ENCODE assay signal across 20 cellular contexts in genomic region chr7:334618-335357, GRCh38. TPM values are rescaled to one million over a fixed set of nuclear protein-coding genes. Genes with fewer than 3 reads are reported as not detected.
DNase-seq lines count a peak whose midpoint lies in the region; ATAC-seq and TF ChIP-seq lines count a peak whose summit lies in the region.
"Had no signal": no experiment of that assay in that cellular context is flagged by ENCODE, and none has a peak within 500 bp of the region (broad histone marks: within the 10 kb centered on the region; RNA-seq: fewer than 3 reads in every experiment).

No MANE protein-coding gene starts in this region.

- CTCF ChIA-PET in WTC11 (lab: Charles Lee): no interaction called here

- DNase-seq in T-helper 1 cell: no peak
- peak; percentile 10 for DNase-seq in CD14-positive monocyte (ENCODE audit: low spot score)
- no peak for DNase-seq in WTC11 (ENCODE audit: low spot score)
- no peak for DNase-seq in naive thymus-derived CD8-positive, alpha-beta T cell
- DNase-seq in activated CD8-positive, alpha-beta memory T cell treated with anti-CD3 and anti-CD28 coated beads, Interleukin-2, amount 50 U/mL, for 4 hours: no peak
- DNase-seq in NCI-H2196 treated with DMSO at 0.1 percent for 48 hours (lab: John Stamatoyannopoulos, UW; ENCODE audit: unreplicated experiment): no peak
- DNase-seq: activated CD4-positive, alpha-beta T cell treated with anti-CD3 and anti-CD28 coated beads for 1 hour; COR-L47; cortex of kidney; DND-41; Kasumi-1; NCI-H1694 treated with DMSO at 0.1 percent for 48 hours; NCI-H2171 treated with DMSO at 0.1 percent for 48 hours; NCI-H69; RPMI8226 had no signal

- intact Hi-C loops in CD14-positive monocyte (cut with micrococcal nuclease): no loop called here

- TF ChIP-seq CTCF in CD14-positive monocyte (IDR thresholded peaks at IDR 0.05) (no peak), WTC11 (IDR thresholded peaks at IDR 0.05) (no peak)

- H3K36me3 Mint-ChIP-seq in T-helper 1 cell treated with Interleukin-12 subunit alpha and Interleukin-12 subunit beta and Interleukin-4 antibody, amounts not matched to agents 30 μg/mL and 1 μg/mL, for 36 hours (ENCODE audit: low read depth): peaks cover 6% of the 10 kb centered on the region
- H3K36me3 Mint-ChIP-seq in CD14-positive monocyte (no peaks in the 10 kb centered on the region), WTC11 (peaks cover 11% of the 10 kb centered on the region)
- no peaks in the 10 kb centered on the region for H3K36me3 Mint-ChIP-seq in naive thymus-derived CD8-positive, alpha-beta T cell
- H3K36me3 Mint-ChIP-seq: memory B cell had no signal

- POLR2A ChIA-PET in WTC11 (lab: Charles Lee): no interaction called here
- POLR2A ChIA-PET in naive thymus-derived CD8-positive, alpha-beta T cell (lab: Charles Lee): no interaction called here

- H3K27me3 Mint-ChIP-seq in T-helper 1 cell treated with Interleukin-12 subunit alpha and Interleukin-12 subunit beta and Interleukin-4 antibody, amounts not matched to agents 30 μg/mL and 1 μg/mL, for 36 hours (ENCODE audit: low read depth): peaks cover 7% of the 10 kb centered on the region
- peaks cover 20 to 31% (median 23%) of the 10 kb centered on the region in 3 donors for H3K27me3 Mint-ChIP-seq in CD14-positive monocyte (ENCODE audit: low read depth in 3 of 3)
- H3K27me3 Mint-ChIP-seq in WTC11 (ENCODE audit: low read depth): peaks cover 7% of the 10 kb centered on the region
- H3K27me3 Mint-ChIP-seq in naive thymus-derived CD8-positive, alpha-beta T cell: peaks cover 0 to 3% (median 0%) of the 10 kb centered on the region in 5 donors

- peaks cover 3% of the 10 kb centered on the region for H3K4me1 Mint-ChIP-seq in T-helper 1 cell treated with Interleukin-12 subunit alpha and Interleukin-12 subunit beta and Interleukin-4 antibody, amounts not matched to agents 30 μg/mL and 1 μg/mL, for 36 hours (ENCODE audit: low read depth)
- no peaks in the 10 kb centered on the region for H3K4me1 Mint-ChIP-seq in CD14-positive monocyte
- 0 out of 2 replicates have a peak, but pooled peaks cover 3% of the 10 kb centered on the region for H3K4me1 Mint-ChIP-seq in WTC11
- H3K4me1 Mint-ChIP-seq in naive thymus-derived CD8-positive, alpha-beta T cell: peaks cover 11 to 30% (median 22%) of the 10 kb centered on the region in 4 donors

- H3K27ac Mint-ChIP-seq in T-helper 1 cell treated with Interleukin-12 subunit alpha and Interleukin-12 subunit beta and Interleukin-4 antibody, amounts not matched to agents 30 μg/mL and 1 μg/mL, for 36 hours: no peak overlapping the region
- H3K27ac Mint-ChIP-seq in CD14-positive monocyte (peak overlapping the region in 1 of 7 donors; percentile 57), WTC11 (peak overlapping the region; percentile 28; the same call in 1 of the 2 replicates)
- peak overlapping the region in 6 of 10 donors; percentile 16 to 78 (median 42) for H3K27ac Mint-ChIP-seq in naive thymus-derived CD8-positive, alpha-beta T cell
- H3K27ac Mint-ChIP-seq: memory B cell had no signal

- peaks cover 11% of the 10 kb centered on the region for H3K9me3 Mint-ChIP-seq in T-helper 1 cell treated with Interleukin-12 subunit alpha and Interleukin-12 subunit beta and Interleukin-4 antibody, amounts not matched to agents 30 μg/mL and 1 μg/mL, for 36 hours
- peaks cover 0 to 16% (median 13%) of the 10 kb centered on the region in 7 donors for H3K9me3 Mint-ChIP-seq in CD14-positive monocyte
- H3K9me3 Mint-ChIP-seq in WTC11: peaks cover 16% of the 10 kb centered on the region
- peaks cover 0 to 6% (median 0%) of the 10 kb centered on the region in 9 donors for H3K9me3 Mint-ChIP-seq in naive thymus-derived CD8-positive, alpha-beta T cell

- ATAC-seq in WTC11: no peak
- ATAC-seq in naive thymus-derived CD8-positive, alpha-beta T cell: no peak
- no peak for ATAC-seq in HG02759 (IDR thresholded peaks at IDR 0.05; ENCODE audit: unreplicated experiment)

- H3K4me3 Mint-ChIP-seq in T-helper 1 cell treated with Interleukin-12 subunit alpha and Interleukin-12 subunit beta and Interleukin-4 antibody, amounts not matched to agents 30 μg/mL and 1 μg/mL, for 36 hours: peak overlapping the region; percentile 33
- H3K4me3 Mint-ChIP-seq in CD14-positive monocyte (no peak overlapping the region), WTC11 (peak overlapping the region; percentile 28)
- peak overlapping the region in 7 of 10 donors; percentile 32 to 50 (median 43) for H3K4me3 Mint-ChIP-seq in naive thymus-derived CD8-positive, alpha-beta T cell
- H3K4me3 Mint-ChIP-seq: memory B cell had no signal

TF ChIP-seq in WTC11, 78 proteins besides CTCF, POLR2A, EP300 and RAD21:
- TF ChIP-seq SMAD4 (CRISPR knock-in tag; IDR thresholded peaks at IDR 0.05): no peak
- TF ChIP-seq ZNF219 (CRISPR knock-in tag; IDR thresholded peaks at IDR 0.05; ENCODE audit: borderline replicate concordance): no peak
- no peak for TF ChIP-seq HMGA2 (CRISPR knock-in tag; IDR thresholded peaks at IDR 0.05)
- no peak for TF ChIP-seq NR3C1 (CRISPR knock-in tag; conservative IDR thresholded peaks at IDR 0.05; ENCODE audit: low read depth)
- TF ChIP-seq FOXP4 (CRISPR knock-in tag; IDR thresholded peaks at IDR 0.05): no peak
- no peak for TF ChIP-seq FOXP1 (CRISPR knock-in tag; IDR thresholded peaks at IDR 0.05; ENCODE audit: borderline replicate concordance)
- TF ChIP-seq NR2C2 (CRISPR knock-in tag; IDR thresholded peaks at IDR 0.05): no peak

RNA-seq across cellular contexts. Expression of gene FOXL3, which starts 44.8 kb away (rescaled TPM):
- polyA plus RNA-seq in CD14-positive monocyte: not detected
- not detected in 3 replicates for total RNA-seq in WTC11 (2021)
- total RNA-seq in naive thymus-derived CD8-positive, alpha-beta T cell: not detected
- not detected for polyA plus RNA-seq in naive thymus-derived CD8-positive, alpha-beta T cell
- total RNA-seq: thoracic aorta had no signal
- polyA plus RNA-seq: adipose tissue had no signal

Comparison
In these comparisons a context has a peak if more than half of its experiments do, and no peak if none do; other contexts are left out.
1. H3K4me3 Mint-ChIP-seq: peak in T-helper 1 cell treated with Interleukin-12 subunit alpha and Interleukin-12 subunit beta and Interleukin-4 antibody, amounts not matched to agents 30 μg/mL and 1 μg/mL, for 36 hours (single experiment), WTC11 (single experiment) and naive thymus-derived CD8-positive, alpha-beta T cell (7 of 10); none in CD14-positive monocyte (0 of 2).